7 cellular contexts compared by ENCODE assay signal in genomic region chr4:118631321-118632050, GRCh38. TPM values are rescaled to one million over a fixed set of nuclear protein-coding genes. Genes with fewer than 3 reads are reported as not detected.
DNase-seq lines count a peak whose midpoint lies in the region; ATAC-seq and TF ChIP-seq lines count a peak whose summit lies in the region.
"Not testable (repeated sequence)": the region's sequence is repeated elsewhere in the genome, so short reads cannot be mapped to it uniquely, and the experiment has no call there.

No MANE protein-coding gene starts in this region.

- H4K20me1 ChIP-seq in HCT116 (ENCODE audit: insufficient read depth): not testable (repeated sequence)

- H3K9me2 ChIP-seq in HCT116 (ENCODE audit: insufficient read depth): not testable (repeated sequence)

- RAD21 ChIA-PET in HCT116 (lab: Charles Lee; ENCODE audit: low non-redundant PET in 1 of 2, low total read pairs in 2 of 2, uncharacterized antibody in 2 of 2, unreplicated experiment in 2 of 2): not testable (repeated sequence)

- H3K27me3 Mint-ChIP-seq in CD14-positive monocyte (ENCODE audit: low read depth in 3 of 3); activated T-cell treated with anti-CD3 and anti-CD28 coated beads, Interleukin-2, amount 50 U/mL, for 72 hours (ENCODE audit: low read depth); dendritic cell treated with granulocyte-macrophage colony-stimulating factor and Interleukin-4, amounts not matched to agents 40 ng/mL and 50 ng/mL, for 4 days: not testable (repeated sequence)

- TF ChIP-seq CTCF in CD14-positive monocyte (IDR thresholded peaks at IDR 0.05); HCT116 (IDR thresholded peaks at IDR 0.05 in 2 of 3, conservative IDR thresholded peaks at IDR 0.05 in 1 of 3; ENCODE audit: borderline replicate concordance in 1 of 3, insufficient read depth in 1 of 3, low read depth in 2 of 3, low read length in 2 of 3): not testable (repeated sequence)

- H3K4me3 ChIP-seq in HCT116 (replicated peaks in 1 of 2; ENCODE audit: low read depth in 1 of 2, low read length in 2 of 2): not testable (repeated sequence)

- not testable (repeated sequence) for ATAC-seq in HCT116; activated T-cell treated with anti-CD3 and anti-CD28 coated beads, Interleukin-2, amount 50 U/mL, for 72 hours (replicated peaks in 1 of 2); activated naive CD4-positive, alpha-beta T cell treated with anti-CD3 and anti-CD28 coated beads, Interleukin-2, amount 50 U/mL, for 72 hours; stimulated activated effector memory CD8-positive, alpha-beta T cell treated with anti-CD3 and anti-CD28 coated beads, Interleukin-12 subunit alpha, Interleukin-12 subunit beta, amount 100 ng/mL, for 72 hours

- not testable (repeated sequence) for H3K4me3 Mint-ChIP-seq in CD14-positive monocyte; activated T-cell treated with anti-CD3 and anti-CD28 coated beads, Interleukin-2, amount 50 U/mL, for 72 hours; dendritic cell treated with granulocyte-macrophage colony-stimulating factor and Interleukin-4, amounts not matched to agents 40 ng/mL and 50 ng/mL, for 4 days; stimulated activated effector memory CD8-positive, alpha-beta T cell treated with anti-CD3 and anti-CD28 coated beads, Interleukin-12 subunit alpha, Interleukin-12 subunit beta, amount 100 ng/mL, for 72 hours

- H3K9me3 ChIP-seq in HCT116 (ENCODE audit: control insufficient read depth in 1 of 2, insufficient read depth in 1 of 2, low read depth in 1 of 2, low read length in 2 of 2): not testable (repeated sequence)

- DNase-seq in CD14-positive monocyte (ENCODE audit: low spot score); HCT116 (ENCODE audit: low read depth, low spot score); activated T-cell treated with anti-CD3 and anti-CD28 coated beads, Interleukin-2, amount 50 U/mL, for 72 hours; activated naive CD4-positive, alpha-beta T cell treated with anti-CD3 and anti-CD28 coated beads, Interleukin-2, amount 50 U/mL, for 72 hours (ENCODE audit: low spot score in 2 of 2); stimulated activated effector memory CD8-positive, alpha-beta T cell treated with anti-CD3 and anti-CD28 coated beads, Interleukin-12 subunit alpha, Interleukin-12 subunit beta, amount 100 ng/mL, for 72 hours (ENCODE audit: low spot score in 2 of 2): not testable (repeated sequence)
- peak; percentile 35 for DNase-seq in islet precursor cell

- not testable (repeated sequence) for H3K4me2 ChIP-seq in HCT116 (ENCODE audit: low read length)

- POLR2A ChIA-PET in HCT116 (lab: Charles Lee): not testable (repeated sequence)

- H3K4me1 Mint-ChIP-seq in CD14-positive monocyte; activated T-cell treated with anti-CD3 and anti-CD28 coated beads, Interleukin-2, amount 50 U/mL, for 72 hours (ENCODE audit: low read depth); dendritic cell treated with granulocyte-macrophage colony-stimulating factor and Interleukin-4, amounts not matched to agents 40 ng/mL and 50 ng/mL, for 4 days (ENCODE audit: low read depth); stimulated activated effector memory CD8-positive, alpha-beta T cell treated with anti-CD3 and anti-CD28 coated beads, Interleukin-12 subunit alpha, Interleukin-12 subunit beta, amount 100 ng/mL, for 72 hours: not testable (repeated sequence)

- not testable (repeated sequence) for H3K27me3 ChIP-seq in HCT116 (ENCODE audit: insufficient read depth, low read length)

- not testable (repeated sequence) for H3K36me3 ChIP-seq in HCT116 (ENCODE audit: control insufficient read depth in 1 of 2, insufficient read depth in 2 of 2, low read length in 2 of 2)

- not testable (repeated sequence) for TF ChIP-seq POLR2A in HCT116 (IDR thresholded peaks at IDR 0.05; ENCODE audit: borderline replicate concordance, extremely low read depth, insufficient read depth, insufficient read length)

- not testable (repeated sequence) for H3K27ac ChIP-seq in HCT116 (ENCODE audit: low read depth, low read length)

- H3K9ac ChIP-seq in HCT116 (ENCODE audit: low read length): not testable (repeated sequence)

- intact Hi-C loops in CD14-positive monocyte (cut with micrococcal nuclease); HCT116 (cut with micrococcal nuclease); dendritic cell treated with granulocyte-macrophage colony-stimulating factor and Interleukin-4, amounts not matched to agents 40 ng/mL and 50 ng/mL, for 4 days (cut with micrococcal nuclease): not testable (repeated sequence)

- not testable (repeated sequence) for H3K79me2 ChIP-seq in HCT116 (ENCODE audit: insufficient read depth, low read length)

- H3K9me3 Mint-ChIP-seq in CD14-positive monocyte; activated T-cell treated with anti-CD3 and anti-CD28 coated beads, Interleukin-2, amount 50 U/mL, for 72 hours; activated naive CD4-positive, alpha-beta T cell treated with anti-CD3 and anti-CD28 coated beads, Interleukin-2, amount 50 U/mL, for 72 hours; dendritic cell treated with granulocyte-macrophage colony-stimulating factor and Interleukin-4, amounts not matched to agents 40 ng/mL and 50 ng/mL, for 4 days; stimulated activated effector memory CD8-positive, alpha-beta T cell treated with anti-CD3 and anti-CD28 coated beads, Interleukin-12 subunit alpha, Interleukin-12 subunit beta, amount 100 ng/mL, for 72 hours: not testable (repeated sequence)

- peaks cover 30 to 58% of the 10 kb centered on the region in 2 donors for H3K36me3 Mint-ChIP-seq in CD14-positive monocyte
- peaks cover 9 to 14% of the 10 kb centered on the region in 2 donors for H3K36me3 Mint-ChIP-seq in activated T-cell treated with anti-CD3 and anti-CD28 coated beads, Interleukin-2, amount 50 U/mL, for 72 hours (ENCODE audit: insufficient read depth in 2 of 2)
- peaks cover 12 to 28% of the 10 kb centered on the region in 2 donors for H3K36me3 Mint-ChIP-seq in activated naive CD4-positive, alpha-beta T cell treated with anti-CD3 and anti-CD28 coated beads, Interleukin-2, amount 50 U/mL, for 72 hours
- H3K36me3 Mint-ChIP-seq in dendritic cell treated with granulocyte-macrophage colony-stimulating factor and Interleukin-4, amounts not matched to agents 40 ng/mL and 50 ng/mL, for 4 days (ENCODE audit: low read depth): peaks cover 71% of the 10 kb centered on the region
- H3K36me3 Mint-ChIP-seq in stimulated activated effector memory CD8-positive, alpha-beta T cell treated with anti-CD3 and anti-CD28 coated beads, Interleukin-12 subunit alpha, Interleukin-12 subunit beta, amount 100 ng/mL, for 72 hours: peaks cover 56% of the 10 kb centered on the region

- peak overlapping the region in 6 of 7 donors; percentile 19 to 85 (median 79) for H3K27ac Mint-ChIP-seq in CD14-positive monocyte
- H3K27ac Mint-ChIP-seq in activated T-cell treated with anti-CD3 and anti-CD28 coated beads, Interleukin-2, amount 50 U/mL, for 72 hours: peak overlapping the region; percentile 86
- peak overlapping the region; percentile 68 to 84 for H3K27ac Mint-ChIP-seq in activated naive CD4-positive, alpha-beta T cell treated with anti-CD3 and anti-CD28 coated beads, Interleukin-2, amount 50 U/mL, for 72 hours
- H3K27ac Mint-ChIP-seq in dendritic cell treated with granulocyte-macrophage colony-stimulating factor and Interleukin-4, amounts not matched to agents 40 ng/mL and 50 ng/mL, for 4 days: peak overlapping the region; percentile 3
- peak overlapping the region; percentile 87 for H3K27ac Mint-ChIP-seq in stimulated activated effector memory CD8-positive, alpha-beta T cell treated with anti-CD3 and anti-CD28 coated beads, Interleukin-12 subunit alpha, Interleukin-12 subunit beta, amount 100 ng/mL, for 72 hours

- TSS peak; percentile 10 for BruUV-seq in HCT116 (replicated peaks; lab: Mats Ljungman, UMichigan)

- H2AFZ ChIP-seq in HCT116 (ENCODE audit: low read depth, low read length, poor library complexity, severe bottlenecking): not testable (repeated sequence)

- H3K4me1 ChIP-seq in HCT116 (ENCODE audit: control insufficient read depth in 1 of 2, insufficient read depth in 2 of 2, low read length in 2 of 2): peaks cover 0 to 11% of the 10 kb centered on the region in 2 experiments; a peak in 1 of 4 replicates

- TF ChIP-seq RAD21 in HCT116 (IDR thresholded peaks at IDR 0.05; ENCODE audit: low read depth): not testable (repeated sequence)

- CTCF ChIA-PET in HCT116 (lab: Charles Lee): not testable (repeated sequence)

RNA-seq across cellular contexts. Expression of gene METTL14, which starts 53.7 kb away (rescaled TPM):
- 10 to 100 TPM in 1 of 2 donors, 1 to 10 TPM in 1; 8.2 to 19.2 TPM for polyA plus RNA-seq in CD14-positive monocyte
- total RNA-seq in HCT116 (2021; ENCODE audit: unreplicated experiment): 53.8 TPM
- polyA plus RNA-seq in HCT116 (2012): 9.2 and 17.3 TPM in 2 replicates
- 10 to 100 TPM; 50.0 to 55.7 TPM for total RNA-seq in activated T-cell treated with anti-CD3 and anti-CD28 coated beads, Interleukin-2, amount 50 U/mL, for 72 hours
- 10 to 100 TPM; 44.8 to 67.0 TPM for total RNA-seq in activated naive CD4-positive, alpha-beta T cell treated with anti-CD3 and anti-CD28 coated beads, Interleukin-2, amount 50 U/mL, for 72 hours

Comparison
In these comparisons a context has a peak if more than half of its experiments do, and no peak if none do; other contexts are left out.
1. H3K27ac Mint-ChIP-seq: peak in every context shown above with its lines; median percentile 87 in stimulated activated effector memory CD8-positive, alpha-beta T cell treated with anti-CD3 and anti-CD28 coated beads, Interleukin-12 subunit alpha, Interleukin-12 subunit beta, amount 100 ng/mL, for 72 hours; 86 in activated T-cell treated with anti-CD3 and anti-CD28 coated beads, Interleukin-2, amount 50 U/mL, for 72 hours; 79 in CD14-positive monocyte; 76 in activated naive CD4-positive, alpha-beta T cell treated with anti-CD3 and anti-CD28 coated beads, Interleukin-2, amount 50 U/mL, for 72 hours; 3 in dendritic cell treated with granulocyte-macrophage colony-stimulating factor and Interleukin-4, amounts not matched to agents 40 ng/mL and 50 ng/mL, for 4 days.